In the genomic region with DNA sequence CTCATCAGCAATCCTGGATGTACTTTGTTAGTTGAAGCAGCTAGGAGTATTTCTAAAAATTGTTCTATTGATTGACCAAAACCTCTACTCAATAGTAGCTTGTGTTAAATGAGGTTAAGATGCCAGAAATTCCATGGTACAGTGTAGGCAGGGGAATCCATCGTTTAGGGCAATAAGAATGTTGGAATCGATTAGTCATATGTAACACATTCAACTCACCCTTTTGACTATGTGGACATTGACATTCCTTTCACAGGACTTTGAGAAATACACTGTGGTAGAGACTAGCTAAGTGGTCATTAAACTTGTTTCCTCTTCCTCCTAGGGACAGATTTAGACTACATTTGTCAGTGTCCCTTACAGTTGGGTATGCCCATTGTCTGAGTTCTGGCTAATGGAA, we compare ENCODE assay signal across 15 cellular contexts. TPM values are rescaled to one million over a fixed set of nuclear protein-coding genes. Genes with fewer than 3 reads are reported as not detected.
DNase-seq lines count a peak whose midpoint lies in the region; ATAC-seq, FAIRE-seq and TF ChIP-seq lines count a peak whose summit lies in the region.
"Had no signal": no experiment of that assay in that cellular context is flagged by ENCODE, and none has a peak within 500 bp of the region (broad histone marks: within the 10 kb centered on the region; RNA-seq: fewer than 3 reads in every experiment).

No MANE protein-coding gene starts in this region.

- H3K4me3 ChIP-seq in fibroblast of mammary gland (ENCODE audit: control insufficient read depth, low read depth, low read length) (no peak overlapping the region), skeletal muscle cell (ENCODE audit: low read depth, low read length) (no peak overlapping the region), thyroid gland (replicated peaks in 1 of 3) (no peak overlapping the region)

- TF ChIP-seq CTCF in RWPE1 (conservative IDR thresholded peaks at IDR 0.05; ENCODE audit: low read depth) (no peak), fibroblast of mammary gland (conservative IDR thresholded peaks at IDR 0.05; ENCODE audit: control insufficient read depth, insufficient read depth, low read depth, low read length) (no peak), thyroid gland (IDR thresholded peaks at IDR 0.05) (no peak)

- intact Hi-C loops in left ventricle myocardium superior (cut with micrococcal nuclease) (no loop called here), thyroid gland (cut with DNase I) (no loop called here)

- CTCF ChIA-PET in RWPE1 (lab: Yijun Ruan, JAX): no interaction called here

- POLR2A ChIA-PET in RWPE1 (lab: Yijun Ruan, JAX; ENCODE audit: low non-redundant PET): no interaction called here

- no peaks in the 10 kb centered on the region for H3K4me1 ChIP-seq in thyroid gland

- H3K9me3 ChIP-seq in thyroid gland: no peaks in the 10 kb centered on the region

- H3K27me3 ChIP-seq in thyroid gland: no peaks in the 10 kb centered on the region

- FAIRE-seq in GM19239 (lab: Jason Lieb, UNC): no peak
- FAIRE-seq: colon, H54 had no signal

- H3K27ac ChIP-seq in RWPE1 (no peak overlapping the region), thyroid gland (no peak overlapping the region)

- no peaks in the 10 kb centered on the region for H3K36me3 ChIP-seq in thyroid gland

- no peak for ATAC-seq in left ventricle myocardium superior
- ATAC-seq in activated CD4-positive, CD25-positive, alpha-beta regulatory T cell treated with anti-CD3 and anti-CD28 coated beads, Interleukin-2, amount 50 U/mL, for 24 hours: no peak
- ATAC-seq: left cardiac atrium had no signal

- TF ChIP-seq POLR2A in thyroid gland (IDR thresholded peaks at IDR 0.05): no peak

- DNase-seq in EL (peak; percentile 68), RWPE1 (ENCODE audit: low spot score) (peak; percentile 7), fibroblast of mammary gland (ENCODE audit: low read depth) (peak; percentile 46), skeletal muscle cell (ENCODE audit: low read depth) (peak; percentile 17), left ventricle myocardium superior (no peak), thyroid gland (no peak), GM19239 (ENCODE audit: insufficient read length, low spot score) (no peak)
- DNase-seq: activated CD4-positive, alpha-beta T cell treated with anti-CD3 and anti-CD28 coated beads, Interleukin-2, amount 50 U/mL, for 48 hours; activated T-cell treated with anti-CD3 and anti-CD28 coated beads, Interleukin-2, amount 50 U/mL, for 48 hours; C1 segment of cervical spinal cord; left cardiac atrium; NCI-H2081 had no signal

- WGBS in thyroid gland, 2 donors: 96 to 97% methylated on average over 2 of the region's 2 CpGs

RNA-seq across cellular contexts. Expression of gene KDM5C, which starts 40.2 kb away (rescaled TPM):
- total RNA-seq in left ventricle myocardium superior (33.7 TPM), thyroid gland (100 to 1,000 TPM in 3 of 4 donors, 10 to 100 TPM in 1; 99.7 to 178 (median 114) TPM)

Comparison
In these comparisons a context has a peak if more than half of its experiments do, and no peak if none do; other contexts are left out.
1. DNase-seq: peak in EL (single experiment), RWPE1 (single experiment), fibroblast of mammary gland (single experiment) and skeletal muscle cell (single experiment); none in left ventricle myocardium superior (single experiment), thyroid gland (0 of 2) and GM19239 (single experiment).